18 cellular contexts compared by ENCODE assay signal in genomic region chr3:115113367-115113766, GRCh38. TPM values are rescaled to one million over a fixed set of nuclear protein-coding genes. Genes with fewer than 3 reads are reported as not detected.
DNase-seq lines count a peak whose midpoint lies in the region; ATAC-seq and TF ChIP-seq lines count a peak whose summit lies in the region.
"Had no signal": no experiment of that assay in that cellular context is flagged by ENCODE, and none has a peak within 500 bp of the region (broad histone marks: within the 10 kb centered on the region; RNA-seq: fewer than 3 reads in every experiment).

No MANE protein-coding gene starts in this region.

- H3K4me2 ChIP-seq in fibroblast of lung (ENCODE audit: extremely low read depth, insufficient read depth, low read length), result no peak overlapping the region

- H3K9me3 Mint-ChIP-seq in stimulated activated memory B cell treated with anti-CD40 and anti-IgM and Interleukin-4, amounts not matched to agents 10 μg/mL and 1 μg/mL and 100 μg/mL, for 72 hours, result no peaks in the 10 kb centered on the region

- peaks cover 5% of the 10 kb centered on the region; the same call in 1 of the 2 replicates for H3K9me3 ChIP-seq in MG63
- no peaks in the 10 kb centered on the region for H3K9me3 ChIP-seq in fibroblast of lung (ENCODE audit: control insufficient read depth, insufficient read depth, low read depth, low read length)
- H3K9me3 ChIP-seq: left lung, uterus had no signal

- H3K4me3 ChIP-seq in AG09309 (ENCODE audit: control insufficient read depth, low read depth, low read length) (no peak overlapping the region), MG63 (no peak overlapping the region), fibroblast of lung (replicated peaks in 1 of 4; ENCODE audit: control extremely low read depth in 1 of 4, insufficient read depth in 1 of 4, low read depth in 3 of 4, low read length in 4 of 4) (no peak overlapping the region)
- H3K4me3 ChIP-seq: dorsolateral prefrontal cortex, left lung, uterus had no signal

- no peak overlapping the region for H3K9ac ChIP-seq in fibroblast of lung (ENCODE audit: insufficient read depth, low read length)

- no peak overlapping the region for H3K4me3 Mint-ChIP-seq in stimulated activated memory B cell treated with anti-CD40 and anti-IgM and Interleukin-4, amounts not matched to agents 10 μg/mL and 1 μg/mL and 100 μg/mL, for 72 hours

- no peak overlapping the region for H3K27ac ChIP-seq in fibroblast of lung (ENCODE audit: insufficient read depth, low read length)
- H3K27ac ChIP-seq: dorsolateral prefrontal cortex, left lung, uterus had no signal

- H3K4me1 Mint-ChIP-seq in stimulated activated memory B cell treated with anti-CD40 and anti-IgM and Interleukin-4, amounts not matched to agents 10 μg/mL and 1 μg/mL and 100 μg/mL, for 72 hours, result peaks cover 12% of the 10 kb centered on the region

- peak; percentile 8 for DNase-seq in AG09309 (ENCODE audit: low read depth)
- DNase-seq in MG63, result peak; percentile 6
- peak; percentile 54 to 62 for DNase-seq in fibroblast of lung (ENCODE audit: low read depth in 2 of 2)
- peak; percentile 50 for DNase-seq in myocyte (ENCODE audit: low read depth)
- DNase-seq in stimulated activated CD4-positive, alpha-beta T cell treated with anti-CD3 and anti-CD28 coated beads, Interleukin-15, amount 100 ng/mL, for 24 hours, result no peak
- no peak for DNase-seq in stimulated activated naive CD8-positive, alpha-beta T cell treated with anti-CD3 and anti-CD28 coated beads, Interleukin-15, Interleukin-2, amounts not matched to agents 100 U/mL and 50 U/mL, for 24 hours
- DNase-seq in NCI-H2081 treated with DMSO at 0.1 percent for 48 hours (lab: John Stamatoyannopoulos, UW), result no peak
- DNase-seq: activated CD4-positive, alpha-beta T cell treated with anti-CD3 and anti-CD28 coated beads for 1 hour; activated naive CD4-positive, alpha-beta T cell; dorsolateral prefrontal cortex; Kasumi-1; left lung; NCI-H1694 treated with DMSO at 0.1 percent for 48 hours; NCI-H446; SIG-M5; uterus had no signal

- H3K36me3 Mint-ChIP-seq in stimulated activated memory B cell treated with anti-CD40 and anti-IgM and Interleukin-4, amounts not matched to agents 10 μg/mL and 1 μg/mL and 100 μg/mL, for 72 hours, result peaks cover 2% of the 10 kb centered on the region

- TF ChIP-seq CTCF in AG09309 (IDR thresholded peaks at IDR 0.05; ENCODE audit: control insufficient read depth, insufficient read depth, low read depth, low read length, missing control alignments) (no peak), fibroblast of lung (conservative IDR thresholded peaks at IDR 0.05 in 1 of 2, IDR thresholded peaks at IDR 0.05 in 1 of 2; ENCODE audit: low read depth in 1 of 2, low read length in 2 of 2) (no peak)

- no peaks in the 10 kb centered on the region for H3K36me3 ChIP-seq in MG63
- H3K36me3 ChIP-seq in fibroblast of lung (ENCODE audit: control insufficient read depth, insufficient read depth, low read length), result no peaks in the 10 kb centered on the region
- H3K36me3 ChIP-seq: left lung, uterus had no signal

- H3K27me3 Mint-ChIP-seq in stimulated activated memory B cell treated with anti-CD40 and anti-IgM and Interleukin-4, amounts not matched to agents 10 μg/mL and 1 μg/mL and 100 μg/mL, for 72 hours, result no peaks in the 10 kb centered on the region

- no peaks in the 10 kb centered on the region for H3K79me2 ChIP-seq in fibroblast of lung (ENCODE audit: control insufficient read depth, insufficient read depth, low read length)

- ATAC-seq in stimulated activated memory B cell treated with anti-CD40 and anti-IgM and Interleukin-4, amounts not matched to agents 10 μg/mL and 1 μg/mL and 100 μg/mL, for 72 hours, result no peak
- ATAC-seq in stimulated activated naive CD8-positive, alpha-beta T cell treated with anti-CD3 and anti-CD28 coated beads, Interleukin-15, Interleukin-2, amounts not matched to agents 100 U/mL and 50 U/mL, for 24 hours, result no peak
- ATAC-seq: esophagus mucosa, left lung had no signal

- H3K4me1 ChIP-seq in fibroblast of lung (ENCODE audit: control insufficient read depth, extremely low read depth, insufficient read depth, low read length), result peaks cover 4% of the 10 kb centered on the region
- H3K4me1 ChIP-seq: left lung, uterus had no signal

- no peak overlapping the region for H3K27ac Mint-ChIP-seq in stimulated activated memory B cell treated with anti-CD40 and anti-IgM and Interleukin-4, amounts not matched to agents 10 μg/mL and 1 μg/mL and 100 μg/mL, for 72 hours

- H2AFZ ChIP-seq in fibroblast of lung (ENCODE audit: low read length), result no peak overlapping the region

- no peaks in the 10 kb centered on the region for H3K27me3 ChIP-seq in MG63
- H3K27me3 ChIP-seq in fibroblast of lung (ENCODE audit: control insufficient read depth, insufficient read depth, low read length), result no peaks in the 10 kb centered on the region
- H3K27me3 ChIP-seq: dorsolateral prefrontal cortex, left lung, uterus had no signal

- H4K20me1 ChIP-seq in fibroblast of lung (ENCODE audit: control insufficient read depth, extremely low read depth, insufficient read depth, low read length), result no peaks in the 10 kb centered on the region

RNA-seq across cellular contexts. Expression of gene ZBTB20, which starts 33.7 kb away (rescaled TPM):
- total RNA-seq in MG63 (2014; rRNA removed; shearing (Covaris generic); ENCODE audit: low replicate concordance), result 0.54 and 6.5 TPM in 2 replicates
- total RNA-seq in fibroblast of lung (13.4 and 22.5 TPM in 2 replicates), myocyte (62.4 and 88.9 TPM in 2 replicates)
- polyA plus RNA-seq in fibroblast of lung, result 3.7 and 4.0 TPM in 2 replicates
- 1.3 and 2.5 TPM in 2 replicates for polyA plus RNA-seq in fibroblast of lung (2012)
- polyA minus RNA-seq in fibroblast of lung (ENCODE audit: low replicate concordance), result 37.3 and 37.9 TPM in 2 replicates
- polyA plus RNA-seq in myocyte (2012), result 7.4 TPM

Comparison
In these comparisons a context has a peak if more than half of its experiments do, and no peak if none do; other contexts are left out.
1. DNase-seq: peak in AG09309 (single experiment), MG63 (single experiment), fibroblast of lung (2 of 2) and myocyte (single experiment); none in stimulated activated CD4-positive, alpha-beta T cell treated with anti-CD3 and anti-CD28 coated beads, Interleukin-15, amount 100 ng/mL, for 24 hours (single experiment), stimulated activated naive CD8-positive, alpha-beta T cell treated with anti-CD3 and anti-CD28 coated beads, Interleukin-15, Interleukin-2, amounts not matched to agents 100 U/mL and 50 U/mL, for 24 hours (single experiment) and NCI-H2081 treated with DMSO at 0.1 percent for 48 hours (single experiment).